ENCODE assay signal across 1 cellular context in genomic region chr1:16006552-16007485, GRCh38.
TF ChIP-seq lines count a peak whose summit lies in the region.

No MANE protein-coding gene starts in this region.

TF ChIP-seq in IMR-90, 13 proteins besides CTCF, POLR2A, EP300 and RAD21:
- no peak for TF ChIP-seq CEBPB (IDR thresholded peaks at IDR 0.05; ENCODE audit: low read depth, low read length)
- no peak for TF ChIP-seq BHLHE40 (IDR thresholded peaks at IDR 0.05; ENCODE audit: low read depth, low read length)
- TF ChIP-seq NFE2L2 (IDR thresholded peaks at IDR 0.05; ENCODE audit: low read depth, low read length): no peak
- TF ChIP-seq ELK1 (IDR thresholded peaks at IDR 0.05; ENCODE audit: borderline replicate concordance, low read depth, low read length): no peak
- TF ChIP-seq CHD1 (IDR thresholded peaks at IDR 0.05; ENCODE audit: low read depth, low read length): no peak
- TF ChIP-seq SMC3 (IDR thresholded peaks at IDR 0.05; ENCODE audit: low read depth, low read length): peak; percentile 36
- TF ChIP-seq MAZ (IDR thresholded peaks at IDR 0.05; ENCODE audit: borderline replicate concordance, low read depth, low read length): peak; percentile 38; the same call in 1 of the 2 replicates
- no peak for TF ChIP-seq USF2 (IDR thresholded peaks at IDR 0.05; ENCODE audit: low read depth, low read length)
